ENCODE assay signal across 15 cellular contexts in genomic region chr14:58739674-58740073, GRCh38.
DNase-seq lines count a peak whose midpoint lies in the region; ATAC-seq and TF ChIP-seq lines count a peak whose summit lies in the region.
"Had no signal": no experiment of that assay in that cellular context is flagged by ENCODE, and none has a peak within 500 bp of the region (broad histone marks: within the 10 kb centered on the region; RNA-seq: fewer than 3 reads in every experiment).

No MANE protein-coding gene starts in this region.

- H3K4me1 ChIP-seq in thoracic aorta (ENCODE audit: control insufficient read depth in 1 of 2, low read depth in 2 of 2) = peaks cover 5 to 19% of the 10 kb centered on the region in 2 donors
- H3K4me1 ChIP-seq: left ventricle myocardium inferior had no signal

- no peaks in the 10 kb centered on the region for H3K9me3 Mint-ChIP-seq in activated CD4-positive, alpha-beta T cell treated with anti-CD3 and anti-CD28 coated beads, Interleukin-2, amount 10 ng/mL, durations not matched to agents 24 days and 14 days
- H3K9me3 Mint-ChIP-seq: activated T-cell treated with anti-CD3 and anti-CD28 coated beads, Interleukin-2, amount 50 U/mL, for 24 hours had no signal

- DNase-seq in NCI-H146 (lab: John Stamatoyannopoulos, UW) (peak; percentile 22), NCI-H146 treated with DMSO at 0.1 percent for 48 hours (lab: John Stamatoyannopoulos, UW; ENCODE audit: unreplicated experiment) (no peak), thoracic aorta (ENCODE audit: low spot score) (no peak), AG20443 (ENCODE audit: low spot score) (no peak)
- no peak for DNase-seq in activated CD4-positive, alpha-beta T cell treated with anti-CD3 and anti-CD28 coated beads, Interleukin-2, amount 10 ng/mL, durations not matched to agents 24 days and 14 days
- DNase-seq: activated T-cell treated with anti-CD3 and anti-CD28 coated beads, Interleukin-2, amount 50 U/mL, for 24 hours; effector memory CD8-positive, alpha-beta T cell; Karpas-422; left ventricle myocardium inferior; NCI-H510A had no signal

- no peak overlapping the region for H3K27ac Mint-ChIP-seq in activated CD4-positive, alpha-beta T cell treated with anti-CD3 and anti-CD28 coated beads, Interleukin-2, amount 10 ng/mL, durations not matched to agents 24 days and 14 days
- H3K27ac Mint-ChIP-seq: activated T-cell treated with anti-CD3 and anti-CD28 coated beads, Interleukin-2, amount 50 U/mL, for 24 hours; effector memory CD8-positive, alpha-beta T cell had no signal

- no peak for TF ChIP-seq CTCF in thoracic aorta (IDR thresholded peaks at IDR 0.05)

- no peaks in the 10 kb centered on the region for H3K36me3 ChIP-seq in thoracic aorta
- H3K36me3 ChIP-seq: left ventricle myocardium inferior, SJSA1 had no signal

- H3K4me1 Mint-ChIP-seq in activated CD4-positive, alpha-beta T cell treated with anti-CD3 and anti-CD28 coated beads, Interleukin-2, amount 10 ng/mL, durations not matched to agents 24 days and 14 days = no peaks in the 10 kb centered on the region

- H3K27ac ChIP-seq in thoracic aorta = peak overlapping the region; percentile 39 to 61
- H3K27ac ChIP-seq: 22Rv1, left ventricle myocardium inferior had no signal

- intact Hi-C loops in activated CD4-positive, alpha-beta T cell treated with anti-CD3 and anti-CD28 coated beads, Interleukin-2, amount 10 ng/mL, durations not matched to agents 24 days and 14 days (cut with micrococcal nuclease) = no loop called here

- H3K27me3 Mint-ChIP-seq in activated CD4-positive, alpha-beta T cell treated with anti-CD3 and anti-CD28 coated beads, Interleukin-2, amount 10 ng/mL, durations not matched to agents 24 days and 14 days = peaks cover 14% of the 10 kb centered on the region

- H3K36me3 Mint-ChIP-seq in activated CD4-positive, alpha-beta T cell treated with anti-CD3 and anti-CD28 coated beads, Interleukin-2, amount 10 ng/mL, durations not matched to agents 24 days and 14 days (ENCODE audit: low read depth) = no peaks in the 10 kb centered on the region

- H3K27me3 ChIP-seq in thoracic aorta (replicated peaks; ENCODE audit: insufficient read depth) = no peaks in the 10 kb centered on the region
- H3K27me3 ChIP-seq: SJSA1 had no signal

- ATAC-seq in HG02623 (IDR thresholded peaks at IDR 0.05; ENCODE audit: unreplicated experiment) (peak; percentile 50), HG03457 (IDR thresholded peaks at IDR 0.05; ENCODE audit: unreplicated experiment) (peak; percentile 71), thoracic aorta (ENCODE audit: insufficient number of reproducible peaks, low FRiP score, low read depth) (no peak), HG03039 (IDR thresholded peaks at IDR 0.05; ENCODE audit: unreplicated experiment) (no peak)
- ATAC-seq: effector memory CD8-positive, alpha-beta T cell had no signal

- no peak overlapping the region for H3K4me3 ChIP-seq in thoracic aorta
- H3K4me3 ChIP-seq: left ventricle myocardium inferior, SJSA1 had no signal

- no peak overlapping the region for H3K4me3 Mint-ChIP-seq in activated CD4-positive, alpha-beta T cell treated with anti-CD3 and anti-CD28 coated beads, Interleukin-2, amount 10 ng/mL, durations not matched to agents 24 days and 14 days
- H3K4me3 Mint-ChIP-seq: activated T-cell treated with anti-CD3 and anti-CD28 coated beads, Interleukin-2, amount 50 U/mL, for 24 hours; effector memory CD8-positive, alpha-beta T cell had no signal

- H3K9me3 ChIP-seq in thoracic aorta = no peaks in the 10 kb centered on the region
- H3K9me3 ChIP-seq: left ventricle myocardium inferior, SJSA1 had no signal

Comparison
In these comparisons a context has a peak if more than half of its experiments do, and no peak if none do; other contexts are left out.
1. ATAC-seq: peak in HG02623 (single experiment) and HG03457 (single experiment); none in thoracic aorta (single experiment) and HG03039 (single experiment).